Comparison of ENCODE assay signal across 8 cellular contexts in the genomic region with DNA sequence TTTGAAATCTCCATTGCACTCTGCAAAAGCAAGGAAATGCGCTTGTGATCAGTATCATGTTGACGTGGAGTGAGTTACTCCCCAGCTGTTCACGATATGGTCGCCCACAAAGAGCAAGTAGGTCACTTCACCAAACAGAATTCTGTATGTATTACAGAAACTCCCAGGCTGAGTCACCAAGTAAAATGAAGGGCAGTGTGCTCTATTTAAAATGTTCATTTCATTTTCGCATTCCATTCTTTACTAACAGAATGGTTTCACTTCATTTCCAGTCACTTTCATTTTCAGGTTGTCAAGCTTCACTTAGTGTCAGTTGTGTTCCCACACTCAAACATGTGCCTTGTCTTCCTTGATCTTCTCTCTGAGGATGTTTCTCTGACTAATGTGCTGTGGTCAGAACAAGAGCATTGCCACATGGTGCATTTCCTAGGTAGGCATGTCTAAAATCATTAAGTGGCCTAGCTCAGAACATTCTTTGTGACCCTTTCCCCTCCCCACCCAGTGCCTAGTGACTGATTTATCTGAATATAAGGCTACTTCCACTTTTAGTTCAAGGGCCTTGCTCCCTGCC.
DNase-seq lines count a peak whose midpoint lies in the region; ATAC-seq and TF ChIP-seq lines count a peak whose summit lies in the region.

No MANE protein-coding gene starts in this region.

- peaks cover 13% of the 10 kb centered on the region for H3K4me1 Mint-ChIP-seq in MCF 10A (ENCODE audit: insufficient read depth, unreplicated experiment)
- H3K4me1 Mint-ChIP-seq in glutamatergic neuron (ENCODE audit: low read depth, unreplicated experiment): no peaks in the 10 kb centered on the region

- H3K27me3 ChIP-seq in ACC112 (ENCODE audit: insufficient read depth, low read length) (no peaks in the 10 kb centered on the region), SJSA1 (replicated peaks) (no peaks in the 10 kb centered on the region), right lobe of liver (no peaks in the 10 kb centered on the region)

- H3K27ac Mint-ChIP-seq in MCF 10A (ENCODE audit: low read depth, unreplicated experiment): peak overlapping the region; percentile 87
- H3K27ac Mint-ChIP-seq in glutamatergic neuron (ENCODE audit: unreplicated experiment): no peak overlapping the region

- peak; percentile 90 for ATAC-seq in GM18870 (IDR thresholded peaks at IDR 0.05; ENCODE audit: unreplicated experiment)
- ATAC-seq in HG03095 (IDR thresholded peaks at IDR 0.05; ENCODE audit: unreplicated experiment): peak; percentile 92
- ATAC-seq in right lobe of liver: peak; percentile 70 to 84 (median 73)

- no peaks in the 10 kb centered on the region for H3K36me3 ChIP-seq in ACC112 (ENCODE audit: insufficient read depth, low read length)
- no peaks in the 10 kb centered on the region for H3K36me3 ChIP-seq in SJSA1
- H3K36me3 ChIP-seq in right lobe of liver: no peaks in the 10 kb centered on the region

- TF ChIP-seq CTCF in MCF 10A (IDR thresholded peaks at IDR 0.05; ENCODE audit: unreplicated experiment) (no peak), right lobe of liver (IDR thresholded peaks at IDR 0.05) (no peak), glutamatergic neuron (IDR thresholded peaks at IDR 0.05; ENCODE audit: partially characterized antibody, unreplicated experiment) (no peak)

- H3K36me3 Mint-ChIP-seq in MCF 10A (ENCODE audit: insufficient read depth, unreplicated experiment) (no peaks in the 10 kb centered on the region), glutamatergic neuron (ENCODE audit: unreplicated experiment) (no peaks in the 10 kb centered on the region)

- peaks cover 35% of the 10 kb centered on the region for H3K4me1 ChIP-seq in ACC112 (ENCODE audit: control insufficient read depth, insufficient read depth, low read length, unreplicated experiment)
- H3K4me1 ChIP-seq in SJSA1 (replicated peaks): peaks cover 26% of the 10 kb centered on the region
- H3K4me1 ChIP-seq in right lobe of liver: peaks cover 0 to 24% (median 4%) of the 10 kb centered on the region in 4 donors

- BruUV-seq in MCF 10A (replicated peaks; lab: Mats Ljungman, UMichigan): no TSS peak

- WGBS in right lobe of liver (ENCODE audit: insufficient coverage, low coverage, low lambda C conversion rate, missing lambda C conversion rate): 3% methylated on average over 5 of the region's 5 CpGs

- POLR2A ChIA-PET in MCF 10A (lab: Yijun Ruan, JAX): interaction anchor here (0.7 to 3.2 kb wide), 17 partner anchors 9 to 1098 kb away, joined by 3 to 24 read pairs (median 4); no protein-coding TSS in a partner anchor

- peak overlapping the region; percentile 63 for H3K4me3 ChIP-seq in ACC112 (ENCODE audit: low read depth, low read length)
- H3K4me3 ChIP-seq in SJSA1: peak overlapping the region; percentile 17
- H3K4me3 ChIP-seq in right lobe of liver: peak overlapping the region in 2 of 3 donors; percentile 10 to 20

- TF ChIP-seq POLR2A in right lobe of liver (IDR thresholded peaks at IDR 0.05): no peak

- H3K4me3 Mint-ChIP-seq in MCF 10A (ENCODE audit: unreplicated experiment) (peak overlapping the region; percentile 56), glutamatergic neuron (ENCODE audit: unreplicated experiment) (no peak overlapping the region)

- no peaks in the 10 kb centered on the region for H3K79me2 ChIP-seq in ACC112 (ENCODE audit: control insufficient read depth, insufficient read depth, low read length, unreplicated experiment)

- H3K27ac ChIP-seq in ACC112 (ENCODE audit: low read depth, low read length): peak overlapping the region; percentile 84
- peak overlapping the region; percentile 82 for H3K27ac ChIP-seq in SJSA1
- H3K27ac ChIP-seq in right lobe of liver: peak overlapping the region; percentile 55 to 85 (median 63)

- H3K9me3 ChIP-seq in SJSA1 (replicated peaks): no peaks in the 10 kb centered on the region
- H3K9me3 ChIP-seq in right lobe of liver: no peaks in the 10 kb centered on the region

- peak overlapping the region; percentile 49 for H2AFZ ChIP-seq in ACC112 (ENCODE audit: low read length, unreplicated experiment)

- DNase-seq in SJSA1 (ENCODE audit: low read depth in 1 of 2, low spot score in 2 of 2) (peak; percentile 50 to 83), MCF 10A (ENCODE audit: unreplicated experiment) (peak; percentile 79), right lobe of liver (no peak), glutamatergic neuron (no peak)
- DNase-seq in stimulated activated naive CD4-positive, alpha-beta T cell treated with Interleukin-2 at 50 U/mL for 16 hours (lab: John Stamatoyannopoulos, UW): peak; percentile 52

- CTCF ChIA-PET in MCF 10A (lab: Yijun Ruan, JAX): interaction anchor here (1.3 kb wide), 1 partner anchor 50 kb away, joined by 4 read pairs; no protein-coding TSS in a partner anchor

- H3K9me3 Mint-ChIP-seq in MCF 10A (ENCODE audit: unreplicated experiment) (no peaks in the 10 kb centered on the region), glutamatergic neuron (ENCODE audit: unreplicated experiment) (no peaks in the 10 kb centered on the region)

- H3K27me3 Mint-ChIP-seq in MCF 10A (ENCODE audit: insufficient read depth, unreplicated experiment) (no peaks in the 10 kb centered on the region), glutamatergic neuron (ENCODE audit: unreplicated experiment) (no peaks in the 10 kb centered on the region)

- intact Hi-C loops in MCF 10A (cut with micrococcal nuclease): loop anchor here (2.0 kb wide), 1 partner anchor 70 kb away; no protein-coding TSS in a partner anchor
- intact Hi-C loops in right lobe of liver (cut with DNase I): no loop called here

Comparison
In these comparisons a context has a peak if more than half of its experiments do, and no peak if none do; other contexts are left out.
1. DNase-seq: peak in SJSA1 (2 of 2), MCF 10A (single experiment) and stimulated activated naive CD4-positive, alpha-beta T cell treated with Interleukin-2 at 50 U/mL for 16 hours (single experiment); none in right lobe of liver (0 of 3) and glutamatergic neuron (single experiment).
2. Peak in every context shown above with its lines, with median percentiles within 50 percentile points of each other: H3K27ac ChIP-seq, H3K4me3 ChIP-seq and ATAC-seq.